1 cellular context compared by ENCODE assay signal in the genomic region with DNA sequence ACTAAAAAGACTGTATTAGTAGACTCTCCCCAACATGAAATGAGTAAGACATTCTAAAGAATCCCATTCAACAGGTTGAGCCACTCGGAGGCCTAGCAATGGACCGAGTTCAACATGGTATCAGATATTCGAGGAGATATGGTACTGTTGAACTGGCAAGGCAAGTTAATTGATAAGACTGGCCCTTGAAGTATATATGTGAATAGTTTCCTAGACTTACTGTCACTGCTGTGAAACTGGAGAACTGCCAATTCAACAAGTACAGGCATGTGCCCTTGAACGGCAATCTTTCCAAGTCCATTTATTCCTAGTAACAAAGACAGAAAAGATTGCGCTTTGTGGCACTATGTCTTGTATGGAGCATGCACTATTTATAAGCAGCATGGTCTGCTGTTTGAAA.
TF ChIP-seq lines count a peak whose summit lies in the region.

No MANE protein-coding gene starts in this region.

TF ChIP-seq in IMR-90, 13 proteins besides CTCF, POLR2A, EP300 and RAD21 (continued from another document):
- TF ChIP-seq, protein P1, sequence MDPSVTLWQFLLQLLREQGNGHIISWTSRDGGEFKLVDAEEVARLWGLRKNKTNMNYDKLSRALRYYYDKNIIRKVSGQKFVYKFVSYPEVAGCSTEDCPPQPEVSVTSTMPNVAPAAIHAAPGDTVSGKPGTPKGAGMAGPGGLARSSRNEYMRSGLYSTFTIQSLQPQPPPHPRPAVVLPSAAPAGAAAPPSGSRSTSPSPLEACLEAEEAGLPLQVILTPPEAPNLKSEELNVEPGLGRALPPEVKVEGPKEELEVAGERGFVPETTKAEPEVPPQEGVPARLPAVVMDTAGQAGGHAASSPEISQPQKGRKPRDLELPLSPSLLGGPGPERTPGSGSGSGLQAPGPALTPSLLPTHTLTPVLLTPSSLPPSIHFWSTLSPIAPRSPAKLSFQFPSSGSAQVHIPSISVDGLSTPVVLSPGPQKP (IDR thresholded peaks at IDR 0.05; ENCODE audit: borderline replicate concordance, low read depth, low read length), result no peak
- TF ChIP-seq CHD1 (IDR thresholded peaks at IDR 0.05; ENCODE audit: low read depth, low read length), result no peak
- TF ChIP-seq MXI1 (IDR thresholded peaks at IDR 0.05; ENCODE audit: borderline replicate concordance, low read depth, low read length), result no peak
